Comparison of ENCODE assay signal across 1 cellular context in genomic region chr3:128484404-128485282, GRCh38.
TF ChIP-seq lines count a peak whose summit lies in the region.

No MANE protein-coding gene starts in this region.

TF ChIP-seq in IMR-90, 13 proteins besides CTCF, POLR2A, EP300 and RAD21:
- TF ChIP-seq BHLHE40 (IDR thresholded peaks at IDR 0.05; ENCODE audit: low read depth, low read length) (no peak), ELK1 (IDR thresholded peaks at IDR 0.05; ENCODE audit: borderline replicate concordance, low read depth, low read length) (no peak), NFE2L2 (IDR thresholded peaks at IDR 0.05; ENCODE audit: low read depth, low read length) (no peak), MAFK (IDR thresholded peaks at IDR 0.05; ENCODE audit: low read depth, low read length) (no peak), MXI1 (IDR thresholded peaks at IDR 0.05; ENCODE audit: borderline replicate concordance, low read depth, low read length) (no peak), RFX5 (IDR thresholded peaks at IDR 0.05; ENCODE audit: low read depth, low read length) (no peak), FOS (IDR thresholded peaks at IDR 0.05; ENCODE audit: low read depth, low read length) (no peak), SMC3 (IDR thresholded peaks at IDR 0.05; ENCODE audit: low read depth, low read length) (no peak), CEBPB (IDR thresholded peaks at IDR 0.05; ENCODE audit: low read depth, low read length) (no peak), MAZ (IDR thresholded peaks at IDR 0.05; ENCODE audit: borderline replicate concordance, low read depth, low read length) (no peak), CHD1 (IDR thresholded peaks at IDR 0.05; ENCODE audit: low read depth, low read length) (no peak), RCOR1 (IDR thresholded peaks at IDR 0.05; ENCODE audit: insufficient replicate concordance, low read length) (no peak)
- TF ChIP-seq, protein P1, sequence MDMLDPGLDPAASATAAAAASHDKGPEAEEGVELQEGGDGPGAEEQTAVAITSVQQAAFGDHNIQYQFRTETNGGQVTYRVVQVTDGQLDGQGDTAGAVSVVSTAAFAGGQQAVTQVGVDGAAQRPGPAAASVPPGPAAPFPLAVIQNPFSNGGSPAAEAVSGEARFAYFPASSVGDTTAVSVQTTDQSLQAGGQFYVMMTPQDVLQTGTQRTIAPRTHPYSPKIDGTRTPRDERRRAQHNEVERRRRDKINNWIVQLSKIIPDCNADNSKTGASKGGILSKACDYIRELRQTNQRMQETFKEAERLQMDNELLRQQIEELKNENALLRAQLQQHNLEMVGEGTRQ (IDR thresholded peaks at IDR 0.05; ENCODE audit: low read depth, low read length), result no peak
